15 cellular contexts compared by ENCODE assay signal in genomic region chr11:118415051-118415738, GRCh38. TPM values are rescaled to one million over a fixed set of nuclear protein-coding genes. Genes with fewer than 3 reads are reported as not detected.
DNase-seq lines count a peak whose midpoint lies in the region; ATAC-seq and TF ChIP-seq lines count a peak whose summit lies in the region.
"Had no signal": no experiment of that assay in that cellular context is flagged by ENCODE, and none has a peak within 500 bp of the region (broad histone marks: within the 10 kb centered on the region; RNA-seq: fewer than 3 reads in every experiment).

No MANE protein-coding gene starts in this region.

- 95 to 97% methylated on average over 8 of the region's 8 CpGs for WGBS in GM23248 (ENCODE audit: low coverage in 1 of 2, low lambda C conversion rate in 2 of 2, missing lambda C conversion rate in 2 of 2), 2 experiments

- peak overlapping the region; percentile 36; the same call in 1 of the 2 replicates for H3K9ac ChIP-seq in GM23248
- H3K9ac ChIP-seq: KMS-11 had no signal

- in situ Hi-C loops in GM23248 (cut with MboI), result no loop called here
- in situ Hi-C loops in brain microvascular endothelial cell (cut with HindIII; ENCODE audit: low pct_ligation_motif_present, low sequenced_read_pairs), result no loop called here

- CTCF ChIA-PET in CD4-positive, alpha-beta T cell (lab: Charles Lee), result interaction anchor here (1.1 kb wide), 1 partner anchor 11 kb away, joined by 3 read pairs; no protein-coding TSS in a partner anchor

- peaks cover 12% of the 10 kb centered on the region for H3K4me1 ChIP-seq in GM23248 (ENCODE audit: insufficient read depth)

- H3K36me3 ChIP-seq in GM23248 (ENCODE audit: low read depth) (no peaks in the 10 kb centered on the region), brain microvascular endothelial cell (replicated peaks) (no peaks in the 10 kb centered on the region)

- no peaks in the 10 kb centered on the region for H3K4me1 Mint-ChIP-seq in CD4-positive, alpha-beta T cell (ENCODE audit: low read depth)

- H3K9me2 ChIP-seq in GM23248 (ENCODE audit: insufficient read depth), result no peaks in the 10 kb centered on the region

- H3K27ac ChIP-seq in GM23248 (peak overlapping the region; percentile 71), brain microvascular endothelial cell (peak overlapping the region; percentile 17)
- H3K27ac ChIP-seq in CD4-positive, alpha-beta T cell (ENCODE audit: low read depth, low read length), result no peak overlapping the region
- H3K27ac ChIP-seq: KMS-11, skin epidermis had no signal

- peak overlapping the region; percentile 46 for H3K4me2 ChIP-seq in GM23248 (ENCODE audit: unreplicated experiment)
- H3K4me2 ChIP-seq: KMS-11 had no signal

- TF ChIP-seq CTCF in brain microvascular endothelial cell (IDR thresholded peaks at IDR 0.05; ENCODE audit: low read depth, low read length, missing control alignments), result no peak
- no peak for TF ChIP-seq CTCF in CD4-positive, alpha-beta T cell (IDR thresholded peaks at IDR 0.05)

- POLR2A ChIA-PET in CD4-positive, alpha-beta T cell (lab: Charles Lee), result interaction anchor here (1.1 to 1.4 kb wide), 2 partner anchors 17 to 20 kb away, joined by 3 to 5 read pairs; no protein-coding TSS in a partner anchor

- H3K27me3 ChIP-seq in GM23248 (replicated peaks; ENCODE audit: insufficient read depth) (no peaks in the 10 kb centered on the region), brain microvascular endothelial cell (replicated peaks) (no peaks in the 10 kb centered on the region)
- no peaks in the 10 kb centered on the region for H3K27me3 ChIP-seq in CD4-positive, alpha-beta T cell (ENCODE audit: control insufficient read depth, insufficient read depth, low read length)

- H3K79me2 ChIP-seq in GM23248 (ENCODE audit: insufficient read depth), result peaks cover under 1% of the 10 kb centered on the region

- no peak overlapping the region for H3K4me3 Mint-ChIP-seq in CD4-positive, alpha-beta T cell
- H3K4me3 Mint-ChIP-seq: activated CD4-positive, alpha-beta T cell treated with anti-CD3 and anti-CD28 coated beads, Interleukin-2, amount 10 ng/mL, durations not matched to agents 24 days and 14 days; naive thymus-derived CD8-positive, alpha-beta T cell had no signal

- ATAC-seq in HG03460 (IDR thresholded peaks at IDR 0.05; ENCODE audit: unreplicated experiment), result no peak
- no peak for ATAC-seq in CD4-positive, alpha-beta T cell (ENCODE audit: poor library complexity)

- peaks cover 26% of the 10 kb centered on the region for H3F3A ChIP-seq in GM23248 (ENCODE audit: insufficient read depth)

- no peaks in the 10 kb centered on the region for H3K9me3 ChIP-seq in GM23248 (ENCODE audit: low read depth)
- H3K9me3 ChIP-seq in CD4-positive, alpha-beta T cell (ENCODE audit: control insufficient read depth, low read length), result no peaks in the 10 kb centered on the region

- H2AFZ ChIP-seq in GM23248, result no peak overlapping the region

- H3K36me3 Mint-ChIP-seq in CD4-positive, alpha-beta T cell (ENCODE audit: low read depth), result peaks cover 6% of the 10 kb centered on the region

- no peak overlapping the region for H3K4me3 ChIP-seq in GM23248
- H3K4me3 ChIP-seq in brain microvascular endothelial cell (ENCODE audit: low read depth, low read length), result no peak overlapping the region
- H3K4me3 ChIP-seq: skin epidermis had no signal

- H3K27ac Mint-ChIP-seq in CD4-positive, alpha-beta T cell, result no peak overlapping the region
- H3K27ac Mint-ChIP-seq: activated CD4-positive, alpha-beta T cell treated with anti-CD3 and anti-CD28 coated beads, Interleukin-2, amount 10 ng/mL, durations not matched to agents 24 days and 14 days; naive thymus-derived CD8-positive, alpha-beta T cell had no signal

- intact Hi-C loops in CD4-positive, alpha-beta T cell (cut with DNase I, micrococcal nuclease), result no loop called here
- intact Hi-C loops in posterior vena cava (cut with DNase I), result no loop called here

- no peak for DNase-seq in GM23248
- DNase-seq in Kasumi-1 (lab: John Stamatoyannopoulos, UW), result peak; percentile 83 to 86
- DNase-seq in brain microvascular endothelial cell, result no peak
- DNase-seq in putamen (ENCODE audit: low spot score), result peak; percentile 42
- DNase-seq in CD4-positive, alpha-beta T cell, result no peak
- no peak for DNase-seq in posterior vena cava (ENCODE audit: low spot score)
- DNase-seq: activated naive CD4-positive, alpha-beta T cell treated with Interleukin-2 at 50 U/mL for 16 hours; GOT3; naive thymus-derived CD8-positive, alpha-beta T cell; NCI-H1417 treated with DMSO at 0.1 percent for 48 hours; stimulated activated CD4-positive, alpha-beta T cell treated with anti-CD3 and anti-CD28 coated beads, Interleukin-4, amount 100 ng/mL, for 4 hours had no signal

- H3K9me3 Mint-ChIP-seq in CD4-positive, alpha-beta T cell, result no peaks in the 10 kb centered on the region
- H3K9me3 Mint-ChIP-seq: activated CD4-positive, alpha-beta T cell treated with anti-CD3 and anti-CD28 coated beads, Interleukin-2, amount 10 ng/mL, durations not matched to agents 24 days and 14 days; naive thymus-derived CD8-positive, alpha-beta T cell had no signal

- H4K20me1 ChIP-seq in GM23248 (ENCODE audit: insufficient read depth), result no peaks in the 10 kb centered on the region

- no peaks in the 10 kb centered on the region for H3K27me3 Mint-ChIP-seq in CD4-positive, alpha-beta T cell
- H3K27me3 Mint-ChIP-seq: activated CD4-positive, alpha-beta T cell treated with anti-CD3 and anti-CD28 coated beads, Interleukin-2, amount 10 ng/mL, durations not matched to agents 24 days and 14 days; naive thymus-derived CD8-positive, alpha-beta T cell had no signal

RNA-seq across cellular contexts. Expression of gene ATP5MG, which starts 13.8 kb away (rescaled TPM):
- total RNA-seq in GM23248 (2014; rRNA removed; shearing (Covaris generic)), result 32.3 and 79.4 TPM in 2 replicates
- 414 and 426 TPM in 2 replicates for polyA plus RNA-seq in GM23248 (2016; fragmentation: Nextera tagmentation; extraction: Ambion mirVana)
- 100 to 1,000 TPM; 147 to 153 TPM for total RNA-seq in CD4-positive, alpha-beta T cell
- 100 to 1,000 TPM; 121 to 146 TPM for total RNA-seq in posterior vena cava

RNA-seq across cellular contexts. Expression of gene KMT2A, which starts 21.1 kb away (rescaled TPM):
- 19.1 TPM in 2 replicates for total RNA-seq in GM23248 (2014; rRNA removed; shearing (Covaris generic))
- polyA plus RNA-seq in GM23248 (2016; fragmentation: Nextera tagmentation; extraction: Ambion mirVana), result 7.6 and 8.1 TPM in 2 replicates
- total RNA-seq in CD4-positive, alpha-beta T cell, result 100 to 1,000 TPM; 135 to 140 TPM
- total RNA-seq in posterior vena cava, result 10 to 100 TPM; 47.3 to 59.7 TPM

RNA-seq across cellular contexts. Expression of gene UBE4A, which starts 55.8 kb away (rescaled TPM):
- total RNA-seq in GM23248 (2014; rRNA removed; shearing (Covaris generic)), result 48.2 and 50.6 TPM in 2 replicates
- 25.1 and 25.4 TPM in 2 replicates for polyA plus RNA-seq in GM23248 (2016; fragmentation: Nextera tagmentation; extraction: Ambion mirVana)
- total RNA-seq in CD4-positive, alpha-beta T cell, result 10 to 100 TPM; 40.1 to 43.0 TPM
- 10 to 100 TPM; 31.1 to 34.1 TPM for total RNA-seq in posterior vena cava

Comparison
In these comparisons a context has a peak if more than half of its experiments do, and no peak if none do; other contexts are left out.
1. DNase-seq: peak in Kasumi-1 (2 of 2) and putamen (single experiment); none in GM23248 (single experiment), brain microvascular endothelial cell (single experiment), CD4-positive, alpha-beta T cell (0 of 10) and posterior vena cava (single experiment).